Comparison of ENCODE assay signal across 2 cellular contexts in genomic region chr10:33306756-33307519, GRCh38.
TF ChIP-seq lines count a peak whose summit lies in the region.

No MANE protein-coding gene starts in this region.

TF ChIP-seq in IMR-90, 13 proteins besides CTCF, POLR2A, EP300 and RAD21:
- TF ChIP-seq RFX5 (IDR thresholded peaks at IDR 0.05; ENCODE audit: low read depth, low read length) (no peak), SMC3 (IDR thresholded peaks at IDR 0.05; ENCODE audit: low read depth, low read length) (no peak), CEBPB (IDR thresholded peaks at IDR 0.05; ENCODE audit: low read depth, low read length) (peak; percentile 68; the same call in 1 of the 2 replicates), BHLHE40 (IDR thresholded peaks at IDR 0.05; ENCODE audit: low read depth, low read length) (no peak)

TF ChIP-seq in endothelial cell of umbilical vein, 7 proteins besides CTCF, POLR2A, EP300 and RAD21:
- TF ChIP-seq GATA2 (IDR thresholded peaks at IDR 0.05; ENCODE audit: insufficient read depth, insufficient read length, low read depth, low read length): no peak
